In the genomic region with DNA sequence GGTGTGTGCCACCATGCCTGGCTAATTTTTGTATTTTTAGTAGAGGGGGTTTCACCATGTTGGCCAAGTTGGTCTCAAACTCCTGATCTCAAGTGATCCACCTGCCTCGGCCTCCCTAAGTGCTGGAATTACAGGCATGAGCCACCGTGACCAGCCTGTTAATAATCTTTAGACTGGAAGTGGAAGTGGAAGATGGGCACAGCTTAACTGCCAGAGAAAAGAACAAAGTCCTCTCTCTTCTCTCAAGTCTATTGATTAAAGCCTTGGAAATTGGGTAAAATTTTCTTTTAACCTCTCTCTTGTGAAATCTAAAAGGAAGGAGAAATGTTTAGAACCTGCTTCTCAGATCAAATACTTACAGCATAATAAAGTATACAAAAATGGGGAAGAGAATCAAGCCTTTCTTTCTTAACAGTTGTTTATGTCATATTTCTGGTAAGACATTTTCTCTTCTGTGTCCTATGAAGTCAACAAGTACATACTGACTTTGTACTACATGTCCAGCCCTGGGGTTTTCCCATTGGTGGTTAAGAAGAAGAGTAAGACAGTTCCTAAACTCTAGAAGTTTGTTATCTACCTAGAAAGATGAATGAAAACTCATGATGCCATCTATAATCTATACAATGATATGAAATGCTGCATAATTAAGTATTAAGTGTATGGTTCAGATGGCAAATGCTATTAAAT, we compare ENCODE assay signal across 27 cellular contexts. TPM values are rescaled to one million over a fixed set of nuclear protein-coding genes. Genes with fewer than 3 reads are reported as not detected.
DNase-seq lines count a peak whose midpoint lies in the region; ATAC-seq, FAIRE-seq and TF ChIP-seq lines count a peak whose summit lies in the region.
"Had no signal": no experiment of that assay in that cellular context is flagged by ENCODE, and none has a peak within 500 bp of the region (broad histone marks: within the 10 kb centered on the region; RNA-seq: fewer than 3 reads in every experiment).

No MANE protein-coding gene starts in this region.

- SMC1A ChIA-PET in GM12878 (lab: Charles Lee; ENCODE audit: uncharacterized antibody, unreplicated experiment), result interaction anchor here (0.7 to 2.0 kb wide), 7 partner anchors 23 to 312 kb away, joined by 3 to 6 read pairs (median 3); a partner anchor contains a TSS

- no peak overlapping the region; the same call in 1 of the 2 replicates for H3K4me2 ChIP-seq in GM12878 (ENCODE audit: control insufficient read depth, insufficient read depth)

- no peak for DNase-seq in activated CD4-positive, alpha-beta T cell treated with anti-CD3 and anti-CD28 coated beads for 36 hours
- no peak for DNase-seq in activated CD4-positive, alpha-beta T cell treated with anti-CD3 and anti-CD28 coated beads for 48 hours
- DNase-seq in GM13976 (ENCODE audit: low spot score) (peak; percentile 37), GM12878 (ENCODE audit: low read depth, low spot score) (no peak), natural killer cell (no peak), AG08396 (ENCODE audit: low spot score) (no peak), SHP77 treated with DMSO at 0.1 percent for 48 hours (lab: John Stamatoyannopoulos, UW) (no peak), NCI-H510A (lab: John Stamatoyannopoulos, UW) (no peak)
- DNase-seq: activated gamma-delta T cell; AML-193; amniotic stem cell; COR-L47; hypothalamus; left ventricle myocardium inferior; naive B cell; NCI-H1105 treated with DMSO at 0.1 percent for 48 hours; NCI-H2081; NCI-H345; NCI-H774; RPMI8226; stimulated activated CD8-positive, alpha-beta memory T cell treated with anti-CD3 and anti-CD28 coated beads, Interleukin-4, amount 100 ng/mL, for 48 hours; WERI-Rb-1 had no signal

- H4K20me1 ChIP-seq in GM12878 (ENCODE audit: control insufficient read depth, insufficient read depth), result no peaks in the 10 kb centered on the region

- H3K27ac Mint-ChIP-seq in activated CD4-positive, alpha-beta T cell treated with anti-CD3 and anti-CD28 coated beads for 36 hours, result peak overlapping the region; percentile 55
- H3K27ac Mint-ChIP-seq in natural killer cell, result peak overlapping the region; percentile 9 to 87
- H3K27ac Mint-ChIP-seq: type B pancreatic cell had no signal

- TF ChIP-seq POLR2A in GM12878 (IDR thresholded peaks at IDR 0.05; ENCODE audit: low read depth, low read length), result no peak

- H3K4me3 Mint-ChIP-seq in activated CD4-positive, alpha-beta T cell treated with anti-CD3 and anti-CD28 coated beads for 36 hours, result no peak overlapping the region
- no peak overlapping the region for H3K4me3 Mint-ChIP-seq in natural killer cell
- H3K4me3 Mint-ChIP-seq: type B pancreatic cell had no signal

- no peaks in the 10 kb centered on the region; the same call in 2 of the 3 replicates for H3K9me3 ChIP-seq in GM12878 (replicated peaks; ENCODE audit: control insufficient read depth, insufficient read depth, low read length)
- H3K9me3 ChIP-seq: HAP-1, left ventricle myocardium inferior had no signal

- no peaks in the 10 kb centered on the region for H3K27me3 ChIP-seq in GM12878 (replicated peaks in 1 of 2; ENCODE audit: control insufficient read depth in 2 of 2, insufficient read depth in 2 of 2, low read length in 1 of 2)

- in situ Hi-C loops in GM13976 (cut with MboI; ENCODE audit: low sequenced_read_pairs, unreplicated experiment) (no loop called here), GM12878 (cut with MboI) (no loop called here)

- no peak overlapping the region for H3K4me3 ChIP-seq in GM12878
- H3K4me3 ChIP-seq: HAP-1, left ventricle myocardium inferior, skin epidermis had no signal

- intact Hi-C loops in activated CD4-positive, alpha-beta T cell treated with anti-CD3 and anti-CD28 coated beads for 36 hours (cut with DNase I, micrococcal nuclease), result no loop called here
- intact Hi-C loops in GM12878 (cut with micrococcal nuclease; ENCODE audit: unreplicated experiment) (no loop called here), natural killer cell (cut with micrococcal nuclease) (no loop called here)

- H3K4me1 ChIP-seq in GM12878 (ENCODE audit: control insufficient read depth, insufficient read depth, low read length), result peaks cover 24% of the 10 kb centered on the region

- TF ChIP-seq CTCF in GM13976 (IDR thresholded peaks at IDR 0.05; ENCODE audit: borderline replicate concordance, control extremely low read depth, extremely low read depth, insufficient read depth, missing control alignments), result peak; percentile 4
- no peak for TF ChIP-seq CTCF in GM12878 (IDR thresholded peaks at IDR 0.05 in 2 of 3, conservative IDR thresholded peaks at IDR 0.05 in 1 of 3; ENCODE audit: control insufficient read depth in 2 of 3, extremely low read depth in 1 of 3, insufficient read depth in 1 of 3, low read depth in 3 of 3, low read length in 3 of 3)
- TF ChIP-seq CTCF in natural killer cell (IDR thresholded peaks at IDR 0.05), result no peak

- RAD21 ChIA-PET in GM12878 (lab: Charles Lee; ENCODE audit: unreplicated experiment), result interaction anchor here (1.0 to 1.9 kb wide), 3 partner anchors 23 to 53 kb away, joined by 3 to 6 read pairs (median 5); a partner anchor contains a TSS

- H2AFZ ChIP-seq in GM12878 (ENCODE audit: control insufficient read depth, low read depth, low read length), result no peak overlapping the region

- H3K36me3 Mint-ChIP-seq in activated CD4-positive, alpha-beta T cell treated with anti-CD3 and anti-CD28 coated beads for 36 hours (ENCODE audit: low read depth), result no peaks in the 10 kb centered on the region
- no peaks in the 10 kb centered on the region for H3K36me3 Mint-ChIP-seq in natural killer cell
- H3K36me3 Mint-ChIP-seq: naive B cell had no signal

- H3K9me3 Mint-ChIP-seq in activated CD4-positive, alpha-beta T cell treated with anti-CD3 and anti-CD28 coated beads for 36 hours (ENCODE audit: low read depth), result no peaks in the 10 kb centered on the region
- no peaks in the 10 kb centered on the region for H3K9me3 Mint-ChIP-seq in natural killer cell
- H3K9me3 Mint-ChIP-seq: naive B cell, type B pancreatic cell had no signal

- POLR2A ChIA-PET in activated CD4-positive, alpha-beta T cell treated with anti-CD3 and anti-CD28 coated beads for 36 hours (lab: Charles Lee), result no interaction called here
- POLR2A ChIA-PET in GM12878 (lab: Charles Lee), result interaction anchor here (0.6 to 6.2 kb wide), 2 partner anchors 22 to 109 kb away, joined by 3 to 42 read pairs; a partner anchor contains a TSS

- CTCF ChIA-PET in activated CD4-positive, alpha-beta T cell treated with anti-CD3 and anti-CD28 coated beads for 36 hours (lab: Charles Lee), result interaction anchor here (0.7 to 6.3 kb wide), 3 partner anchors 24 to 63 kb away, joined by 3 to 48 read pairs (median 3); a partner anchor contains a TSS
- CTCF ChIA-PET in GM12878 (lab: Yijun Ruan, JAX), result interaction anchor here (0.9 to 1.6 kb wide), 2 partner anchors 24 to 54 kb away, joined by 3 to 9 read pairs; no protein-coding TSS in a partner anchor

- FAIRE-seq in GM12878 (lab: Jason Lieb, UNC), result no peak
- FAIRE-seq: A204.1, G401.6 had no signal

- WGBS in GM12878 (ENCODE audit: insufficient coverage, insufficient replicate concordance, low lambda C conversion rate, missing lambda C conversion rate), result 72% methylated on average over 2 of the region's 2 CpGs

- no peaks in the 10 kb centered on the region for H3K36me3 ChIP-seq in GM12878 (ENCODE audit: control insufficient read depth in 2 of 2, insufficient read depth in 2 of 2, low read length in 1 of 2)
- H3K36me3 ChIP-seq: HAP-1, left ventricle myocardium inferior, WERI-Rb-1 had no signal

- no peak for ATAC-seq in activated CD4-positive, alpha-beta T cell treated with anti-CD3 and anti-CD28 coated beads for 36 hours
- ATAC-seq in GM12878 (peak; percentile 13; the same call in 1 of the 3 replicates), natural killer cell (no peak)

- no peaks in the 10 kb centered on the region for H3K27me3 Mint-ChIP-seq in activated CD4-positive, alpha-beta T cell treated with anti-CD3 and anti-CD28 coated beads for 36 hours
- H3K27me3 Mint-ChIP-seq in natural killer cell (ENCODE audit: low read depth in 2 of 2), result no peaks in the 10 kb centered on the region
- H3K27me3 Mint-ChIP-seq: type B pancreatic cell had no signal

- no TSS peak for BruUV-seq in GM12878 (replicated peaks; lab: Mats Ljungman, UMichigan)

- TF ChIP-seq RAD21 in GM12878 (IDR thresholded peaks at IDR 0.05; ENCODE audit: insufficient read depth, low read depth, low read length), result no peak

- H3K27ac ChIP-seq in GM12878 (ENCODE audit: control insufficient read depth, insufficient read depth), result no peak overlapping the region
- H3K27ac ChIP-seq: left ventricle myocardium inferior had no signal

- H3K4me1 Mint-ChIP-seq in activated CD4-positive, alpha-beta T cell treated with anti-CD3 and anti-CD28 coated beads for 36 hours, result peaks cover 67% of the 10 kb centered on the region
- peaks cover 52% of the 10 kb centered on the region in 2 donors for H3K4me1 Mint-ChIP-seq in natural killer cell

- peaks cover under 1% of the 10 kb centered on the region; the same call in 1 of the 2 replicates for H3K79me2 ChIP-seq in GM12878 (ENCODE audit: control insufficient read depth, insufficient read depth, low read length)

- H3K9ac ChIP-seq in GM12878 (ENCODE audit: control insufficient read depth, insufficient read depth, low read length), result no peak overlapping the region

- TF ChIP-seq EP300 in GM12878 (IDR thresholded peaks at IDR 0.05; ENCODE audit: borderline replicate concordance in 1 of 2, control insufficient read depth in 1 of 2, low read depth in 2 of 2, low read length in 2 of 2), result no peak

RNA-seq across cellular contexts. Expression of a gene that starts 4.6 kb away (rescaled TPM):
- total RNA-seq in activated CD4-positive, alpha-beta T cell treated with anti-CD3 and anti-CD28 coated beads for 36 hours, result 1 to 10 TPM; 1.6 to 1.8 TPM
- 0.67 and 0.71 TPM in 2 replicates for total RNA-seq in GM12878 (2013; cell fraction: nucleolus; rRNA removed)
- 1.4 and 1.6 TPM in 2 replicates for total RNA-seq in GM12878 (2014; rRNA removed)
- total RNA-seq in GM12878 (2014; rRNA removed; fragmentation: Illumina TruSeq; extraction: Trizol), result 2.5 TPM in 2 replicates
- 2.4 and 2.7 TPM in 2 replicates for total RNA-seq in GM12878 (2021)
- polyA plus RNA-seq in GM12878 (2011; ENCODE audit: low read depth), result 0.16 TPM
- 0.13 and 0.23 TPM in 2 replicates for polyA plus RNA-seq in GM12878 (2011; rRNA removed)
- 0.02 and 0.07 TPM in 2 replicates for polyA plus RNA-seq in GM12878 (2011; cell fraction: cytosol; rRNA removed)
- 0.06 TPM in 1 of 2 replicates, not detected in the other for polyA plus RNA-seq in GM12878 (2011; cell fraction: nucleus; rRNA removed)
- polyA plus RNA-seq in GM12878 (2012), result 0.26 and 0.58 TPM in 2 replicates
- polyA plus RNA-seq in GM12878 (2014; fragmentation: Illumina TruSeq; extraction: Trizol), result 2.3 and 2.8 TPM in 2 replicates
- polyA plus RNA-seq in GM12878 (2014; fragmentation: Nextera tagmentation; extraction: Ambion mirVana), result 1 to 10 TPM in 1 of 2 experiments, under 1 TPM in 1; 0.57 to 1.2 TPM
- 1.5 and 3.2 TPM in 2 replicates for polyA plus RNA-seq in GM12878 (2014; rRNA removed)
- 1 to 10 TPM; 2.1 to 3.1 TPM for polyA plus RNA-seq in GM12878 (2016; fragmentation: Nextera tagmentation; extraction: Ambion mirVana)
- polyA minus RNA-seq in GM12878 (2011; rRNA and poly(A)+ RNA removed), result 0.82 TPM in 1 of 2 replicates, not detected in the other
- not detected in 2 replicates for polyA minus RNA-seq in GM12878 (2011; cell fraction: cytosol; rRNA and poly(A)+ RNA removed)
- 0.12 TPM in 1 of 2 replicates, not detected in the other for polyA minus RNA-seq in GM12878 (2011; cell fraction: nucleus; rRNA and poly(A)+ RNA removed)
- total RNA-seq in natural killer cell, result 1 to 10 TPM in 1 of 3 donors, under 1 TPM in 2; 0.68 to 1.5 (median 0.98) TPM

RNA-seq across cellular contexts. Expression of a gene that starts 4.7 kb away (rescaled TPM):
- 10 to 100 TPM; 17.0 to 20.8 TPM for total RNA-seq in activated CD4-positive, alpha-beta T cell treated with anti-CD3 and anti-CD28 coated beads for 36 hours
- total RNA-seq in GM12878 (2013; cell fraction: nucleolus; rRNA removed), result 39.0 and 48.8 TPM in 2 replicates
- total RNA-seq in GM12878 (2014; rRNA removed) (25.6 and 36.2 TPM in 2 replicates), GM12878 (2014; rRNA removed; fragmentation: Illumina TruSeq; extraction: Trizol) (25.7 and 27.5 TPM in 2 replicates), GM12878 (2021) (20.4 and 25.3 TPM in 2 replicates), natural killer cell (10 to 100 TPM; 15.4 to 25.7 (median 17.5) TPM)
- 34.7 TPM for polyA plus RNA-seq in GM12878 (2011; ENCODE audit: low read depth)
- polyA plus RNA-seq in GM12878 (2011; rRNA removed) (30.4 and 36.8 TPM in 2 replicates), GM12878 (2014; fragmentation: Illumina TruSeq; extraction: Trizol) (28.8 and 30.2 TPM in 2 replicates), GM12878 (2014; fragmentation: Nextera tagmentation; extraction: Ambion mirVana) (10 to 100 TPM in 1 of 2 experiments, 1 to 10 TPM in 1; 7.6 to 10.4 TPM), GM12878 (2014; rRNA removed) (26.1 and 37.4 TPM in 2 replicates), GM12878 (2016; fragmentation: Nextera tagmentation; extraction: Ambion mirVana) (10 to 100 TPM; 22.4 to 27.8 TPM)
- polyA plus RNA-seq in GM12878 (2011; cell fraction: cytosol; rRNA removed), result 26.9 and 33.7 TPM in 2 replicates
- polyA plus RNA-seq in GM12878 (2011; cell fraction: nucleus; rRNA removed), result 21.6 and 23.4 TPM in 2 replicates
- polyA plus RNA-seq in GM12878 (2012), result 13.5 and 20.7 TPM in 2 replicates
- 31.8 and 50.8 TPM in 2 replicates for polyA minus RNA-seq in GM12878 (2011; rRNA and poly(A)+ RNA removed)
- 6.8 and 7.9 TPM in 2 replicates for polyA minus RNA-seq in GM12878 (2011; cell fraction: cytosol; rRNA and poly(A)+ RNA removed)
- polyA minus RNA-seq in GM12878 (2011; cell fraction: nucleus; rRNA and poly(A)+ RNA removed), result 17.5 and 19.0 TPM in 2 replicates

RNA-seq across cellular contexts. Expression of a gene that starts 22.8 kb away (rescaled TPM):
- 100 to 1,000 TPM; 395 to 536 TPM for total RNA-seq in activated CD4-positive, alpha-beta T cell treated with anti-CD3 and anti-CD28 coated beads for 36 hours
- total RNA-seq in GM12878 (2013; cell fraction: nucleolus; rRNA removed), result 263 and 285 TPM in 2 replicates
- 403 and 444 TPM in 2 replicates for total RNA-seq in GM12878 (2014; rRNA removed)
- total RNA-seq in GM12878 (2014; rRNA removed; fragmentation: Illumina TruSeq; extraction: Trizol), result 489 and 508 TPM in 2 replicates
- 479 and 499 TPM in 2 replicates for total RNA-seq in GM12878 (2021)
- 207 TPM for polyA plus RNA-seq in GM12878 (2011; ENCODE audit: low read depth)
- polyA plus RNA-seq in GM12878 (2011; rRNA removed), result 636 and 704 TPM in 2 replicates
- 275 and 287 TPM in 2 replicates for polyA plus RNA-seq in GM12878 (2011; cell fraction: cytosol; rRNA removed)
- polyA plus RNA-seq in GM12878 (2011; cell fraction: nucleus; rRNA removed), result 218 and 240 TPM in 2 replicates
- 158 and 167 TPM in 2 replicates for polyA plus RNA-seq in GM12878 (2012)
- 496 and 588 TPM in 2 replicates for polyA plus RNA-seq in GM12878 (2014; fragmentation: Illumina TruSeq; extraction: Trizol)
- 100 to 1,000 TPM; 552 to 556 TPM for polyA plus RNA-seq in GM12878 (2014; fragmentation: Nextera tagmentation; extraction: Ambion mirVana)
- polyA plus RNA-seq in GM12878 (2014; rRNA removed), result 227 and 259 TPM in 2 replicates
- polyA plus RNA-seq in GM12878 (2016; fragmentation: Nextera tagmentation; extraction: Ambion mirVana), result 100 to 1,000 TPM; 770 to 815 TPM
- polyA minus RNA-seq in GM12878 (2011; rRNA and poly(A)+ RNA removed), result 521 and 1,300 TPM in 2 replicates
- 139 and 143 TPM in 2 replicates for polyA minus RNA-seq in GM12878 (2011; cell fraction: cytosol; rRNA and poly(A)+ RNA removed)
- polyA minus RNA-seq in GM12878 (2011; cell fraction: nucleus; rRNA and poly(A)+ RNA removed), result 186 and 262 TPM in 2 replicates
- 100 to 1,000 TPM; 188 to 220 (median 201) TPM for total RNA-seq in natural killer cell
